In the genomic region with DNA sequence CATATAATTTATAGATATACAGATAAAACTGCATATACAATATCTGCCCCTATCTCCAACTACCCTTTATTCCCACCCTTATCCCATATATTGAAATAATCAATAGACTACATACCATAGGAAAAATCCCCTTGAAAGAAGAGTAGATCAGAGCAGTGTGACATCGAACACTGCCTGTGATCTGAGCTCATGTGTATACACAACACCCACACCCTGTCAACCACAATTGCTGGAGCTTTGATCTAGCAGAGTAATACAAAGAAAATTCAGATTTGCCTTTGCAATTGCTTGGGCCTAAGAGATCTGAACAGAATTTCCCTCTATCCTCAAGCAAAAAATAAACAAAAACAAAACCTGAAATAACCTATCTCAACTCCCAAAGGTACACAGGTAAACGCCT, we compare ENCODE assay signal across 32 cellular contexts.
"Had no signal": no experiment of that assay in that cellular context is flagged by ENCODE, and none has a peak within 500 bp of the region (broad histone marks: within the 10 kb centered on the region; RNA-seq: fewer than 3 reads in every experiment).

No MANE protein-coding gene starts in this region.

- H3K4me1 ChIP-seq: adrenal gland, Peyer's patch, SJSA1 had no signal

- H3K27me3 ChIP-seq: adrenal gland, Peyer's patch, SJSA1 had no signal

- DNase-seq: activated CD4-positive, alpha-beta T cell treated with anti-CD3 and anti-CD28 coated beads for 1 hour; activated CD4-positive, alpha-beta T cell treated with anti-CD3 and anti-CD28 coated beads, Interleukin-2, amount 10 ng/mL, durations not matched to agents 24 days and 14 days; activated CD4-positive, alpha-beta T cell treated with anti-CD3 and anti-CD28 coated beads, Interleukin-2, amount 50 U/mL, for 4 hours; activated CD4-positive, CD25-positive, alpha-beta regulatory T cell; activated CD8-positive, alpha-beta T cell treated with anti-CD3 and anti-CD28 coated beads for 36 hours; activated gamma-delta T cell; activated naive CD4-positive, alpha-beta T cell treated with Interleukin-2 at 50 U/mL for 16 hours; activated naive CD8-positive, alpha-beta T cell treated with anti-CD3 and anti-CD28 coated beads, Interleukin-2, amount 10 ng/mL, durations not matched to agents 7 days and 5 days; activated T-cell treated with anti-CD3 and anti-CD28 coated beads, Interleukin-2, amount 50 U/mL, for 1 hour; activated T-cell treated with anti-CD3 and anti-CD28 coated beads, Interleukin-2, amount 50 U/mL, for 72 hours; adrenal gland; cerebellar nuclear complex; Karpas-422; KBM-7; NCI-H1105; NCI-H1417 treated with DMSO at 0.1 percent for 48 hours; NCI-H187 treated with DMSO at 0.1 percent for 48 hours; NCI-H2081; NCI-H2171 treated with DMSO at 0.1 percent for 48 hours; NCI-H2227 treated with DMSO at 0.1 percent for 48 hours; NCI-H526; NCI-H748 treated with DMSO at 0.1 percent for 48 hours; NK-92 treated with Interleukin-12 subunit alpha and Interleukin-12 subunit beta, amount 100 ng/mL, for 24 hours; PC-3; Peyer's patch; RPMI8226; SHP77 treated with DMSO at 0.1 percent for 48 hours; SK-N-SH; T-cell; T1000; WERI-Rb-1 had no signal

- H3K4me2 ChIP-seq: SK-N-SH had no signal

- H3K9me3 ChIP-seq: adrenal gland, Peyer's patch, SJSA1, SK-N-SH had no signal

- H3K36me3 ChIP-seq: adrenal gland had no signal

- H3K27ac ChIP-seq: adrenal gland, Peyer's patch, SJSA1, WERI-Rb-1 had no signal

- H3K9ac ChIP-seq: SK-N-SH had no signal

- H3K4me3 ChIP-seq: adrenal gland, Peyer's patch, SJSA1 had no signal
